In the genomic region with DNA sequence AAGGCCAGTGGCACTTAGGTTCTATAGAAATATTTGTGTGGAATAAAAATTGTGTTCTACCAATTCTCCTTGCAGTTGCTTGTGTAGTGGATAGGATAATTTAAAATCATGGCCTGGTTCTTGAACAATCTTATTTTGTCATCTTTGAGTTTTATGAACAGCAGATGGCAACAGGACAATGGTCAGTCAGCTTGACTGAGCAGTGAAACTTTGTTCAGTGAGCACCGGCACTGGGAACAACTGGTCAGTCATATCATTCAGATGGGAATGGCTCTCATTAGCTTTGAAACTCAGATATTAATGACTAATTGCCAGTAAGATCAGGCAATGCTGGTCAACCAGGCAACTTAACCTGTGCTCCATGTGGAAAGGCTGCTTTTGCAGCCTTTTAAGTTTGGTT, we compare ENCODE assay signal across 13 cellular contexts.
DNase-seq lines count a peak whose midpoint lies in the region; ATAC-seq and TF ChIP-seq lines count a peak whose summit lies in the region.
"Had no signal": no experiment of that assay in that cellular context is flagged by ENCODE, and none has a peak within 500 bp of the region (broad histone marks: within the 10 kb centered on the region; RNA-seq: fewer than 3 reads in every experiment).

No MANE protein-coding gene starts in this region.

- H4K20me1 ChIP-seq in SK-N-SH (ENCODE audit: insufficient read depth) (no peaks in the 10 kb centered on the region), PC-3 (ENCODE audit: low read length) (no peaks in the 10 kb centered on the region)
- H4K20me1 ChIP-seq: BLaER1 had no signal

- TF ChIP-seq CTCF in SK-N-SH (IDR thresholded peaks at IDR 0.05) (no peak), PC-3 (conservative IDR thresholded peaks at IDR 0.05; ENCODE audit: low read depth, low read length) (no peak)

- ATAC-seq in SK-N-SH treated with all-trans-retinoic acid at 6 μM for 48 hours (no peak), PC-3 (no peak)

- DNase-seq in SK-N-SH = no peak
- DNase-seq in midbrain (lab: John Stamatoyannopoulos, UW) = peak; percentile 3
- DNase-seq in retina = peak; percentile 28
- no peak for DNase-seq in PC-3
- no peak for DNase-seq in T-helper 1 cell
- DNase-seq in GOT3 (lab: John Stamatoyannopoulos, UW) = no peak
- DNase-seq: AML-193; Caco-2; CD8-positive, alpha-beta memory T cell; GF-D8 had no signal

- H3K27ac ChIP-seq in SK-N-SH (ENCODE audit: low read depth in 2 of 2, low read length in 1 of 2) = no peak overlapping the region
- H3K27ac ChIP-seq in PC-3 (ENCODE audit: low read length) = no peak overlapping the region
- H3K27ac ChIP-seq: 22Rv1, BLaER1 had no signal

- H3K4me2 ChIP-seq in SK-N-SH (no peak overlapping the region), PC-3 (ENCODE audit: low read length) (no peak overlapping the region)
- H3K4me2 ChIP-seq: BLaER1 had no signal

- H3K9me3 ChIP-seq in SK-N-SH = no peaks in the 10 kb centered on the region
- no peaks in the 10 kb centered on the region for H3K9me3 ChIP-seq in PC-3 (ENCODE audit: low read length)
- H3K9me3 ChIP-seq: BLaER1, Caco-2 had no signal

- intact Hi-C loops in PC-3 (cut with micrococcal nuclease) = no loop called here

- no peaks in the 10 kb centered on the region; a peak in 1 of 4 replicates for H3K4me1 ChIP-seq in SK-N-SH (ENCODE audit: control insufficient read depth in 1 of 2, insufficient read depth in 2 of 2, low read depth in 1 of 2, low read length in 1 of 2)
- H3K4me1 ChIP-seq in PC-3 (ENCODE audit: insufficient read depth, low read length) = no peaks in the 10 kb centered on the region
- H3K4me1 ChIP-seq: BLaER1, Caco-2 had no signal

- POLR2A ChIA-PET in SK-N-SH (lab: Yijun Ruan, JAX) (no interaction called here), PC-3 (lab: Charles Lee; ENCODE audit: unreplicated experiment) (no interaction called here)

- H3K79me2 ChIP-seq in SK-N-SH (ENCODE audit: insufficient read depth) (no peaks in the 10 kb centered on the region), PC-3 (ENCODE audit: low read length) (no peaks in the 10 kb centered on the region)

- BruUV-seq in PC-3 (replicated peaks; lab: Mats Ljungman, UMichigan) = no TSS peak

- H3K4me3 ChIP-seq in SK-N-SH (ENCODE audit: low read depth in 2 of 2, low read length in 1 of 2) (no peak overlapping the region), PC-3 (ENCODE audit: low read length) (no peak overlapping the region)
- H3K4me3 ChIP-seq: BLaER1 had no signal

- H3K27me3 ChIP-seq in SK-N-SH (ENCODE audit: insufficient read depth) (no peaks in the 10 kb centered on the region), PC-3 (ENCODE audit: low read length) (no peaks in the 10 kb centered on the region)
- H3K27me3 ChIP-seq: BLaER1 had no signal

- TF ChIP-seq RAD21 in SK-N-SH (IDR thresholded peaks at IDR 0.05; ENCODE audit: low read length) = 0 out of 2 replicates have a peak, but pooled peaks have one; percentile 11

- H2AFZ ChIP-seq in SK-N-SH (ENCODE audit: low read depth) = no peak overlapping the region
- no peak overlapping the region for H2AFZ ChIP-seq in PC-3 (ENCODE audit: low read length)

- H3F3A ChIP-seq in SK-N-SH (replicated peaks; ENCODE audit: insufficient read depth) = peaks cover 3% of the 10 kb centered on the region
- no peaks in the 10 kb centered on the region for H3F3A ChIP-seq in PC-3 (ENCODE audit: low read length, unreplicated experiment)

- no peaks in the 10 kb centered on the region for H3K36me3 ChIP-seq in SK-N-SH (replicated peaks in 1 of 2; ENCODE audit: control insufficient read depth in 1 of 2, insufficient read depth in 2 of 2, low read length in 1 of 2)
- H3K36me3 ChIP-seq in PC-3 (ENCODE audit: low read depth, low read length) = no peaks in the 10 kb centered on the region
- H3K36me3 ChIP-seq: BLaER1 had no signal

- H3K9me2 ChIP-seq in SK-N-SH = no peaks in the 10 kb centered on the region
- H3K9me2 ChIP-seq in PC-3 (replicated peaks; ENCODE audit: low read length) = no peaks in the 10 kb centered on the region

- 90% methylated on average over 1 of the region's 1 CpG for WGBS in SK-N-SH (ENCODE audit: low lambda C conversion rate)

- no peak for TF ChIP-seq EP300 in SK-N-SH (IDR thresholded peaks at IDR 0.05; ENCODE audit: borderline replicate concordance in 1 of 2, low read depth in 1 of 2, low read length in 1 of 2)

- CTCF ChIA-PET in SK-N-SH (lab: Yijun Ruan, JAX) (no interaction called here), PC-3 (lab: Charles Lee) (no interaction called here)

- no peak overlapping the region for H3K9ac ChIP-seq in SK-N-SH
- no peak overlapping the region for H3K9ac ChIP-seq in PC-3 (ENCODE audit: low read length)
- H3K9ac ChIP-seq: BLaER1 had no signal

TF ChIP-seq in SK-N-SH, 30 proteins besides CTCF, POLR2A, EP300 and RAD21:
- TF ChIP-seq FOXJ3 (CRISPR knock-in tag; IDR thresholded peaks at IDR 0.05) (no peak), MEF2A (IDR thresholded peaks at IDR 0.05; ENCODE audit: borderline replicate concordance, low read depth) (no peak), JUND (IDR thresholded peaks at IDR 0.05) (no peak)
- TF ChIP-seq, protein P1, sequence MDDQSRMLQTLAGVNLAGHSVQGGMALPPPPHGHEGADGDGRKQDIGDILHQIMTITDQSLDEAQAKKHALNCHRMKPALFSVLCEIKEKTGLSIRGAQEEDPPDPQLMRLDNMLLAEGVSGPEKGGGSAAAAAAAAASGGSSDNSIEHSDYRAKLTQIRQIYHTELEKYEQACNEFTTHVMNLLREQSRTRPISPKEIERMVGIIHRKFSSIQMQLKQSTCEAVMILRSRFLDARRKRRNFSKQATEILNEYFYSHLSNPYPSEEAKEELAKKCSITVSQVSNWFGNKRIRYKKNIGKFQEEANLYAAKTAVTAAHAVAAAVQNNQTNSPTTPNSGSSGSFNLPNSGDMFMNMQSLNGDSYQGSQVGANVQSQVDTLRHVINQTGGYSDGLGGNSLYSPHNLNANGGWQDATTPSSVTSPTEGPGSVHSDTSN (IDR thresholded peaks at IDR 0.05) = no peak
- TF ChIP-seq, protein P2, sequence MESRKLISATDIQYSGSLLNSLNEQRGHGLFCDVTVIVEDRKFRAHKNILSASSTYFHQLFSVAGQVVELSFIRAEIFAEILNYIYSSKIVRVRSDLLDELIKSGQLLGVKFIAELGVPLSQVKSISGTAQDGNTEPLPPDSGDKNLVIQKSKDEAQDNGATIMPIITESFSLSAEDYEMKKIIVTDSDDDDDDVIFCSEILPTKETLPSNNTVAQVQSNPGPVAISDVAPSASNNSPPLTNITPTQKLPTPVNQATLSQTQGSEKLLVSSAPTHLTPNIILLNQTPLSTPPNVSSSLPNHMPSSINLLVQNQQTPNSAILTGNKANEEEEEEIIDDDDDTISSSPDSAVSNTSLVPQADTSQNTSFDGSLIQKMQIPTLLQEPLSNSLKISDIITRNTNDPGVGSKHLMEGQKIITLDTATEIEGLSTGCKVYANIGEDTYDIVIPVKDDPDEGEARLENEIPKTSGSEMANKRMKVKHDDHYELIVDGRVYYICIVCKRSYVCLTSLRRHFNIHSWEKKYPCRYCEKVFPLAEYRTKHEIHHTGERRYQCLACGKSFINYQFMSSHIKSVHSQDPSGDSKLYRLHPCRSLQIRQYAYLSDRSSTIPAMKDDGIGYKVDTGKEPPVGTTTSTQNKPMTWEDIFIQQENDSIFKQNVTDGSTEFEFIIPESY (IDR thresholded peaks at IDR 0.05; ENCODE audit: borderline replicate concordance, low read depth) = no peak

TF ChIP-seq in SK-N-SH treated with all-trans-retinoic acid at 6 μM for 48 hours, 23 proteins besides CTCF, POLR2A, EP300 and RAD21 (continues in another document):
- TF ChIP-seq ZNF70 (CRISPR knock-in tag; IDR thresholded peaks at IDR 0.05) (no peak), GLIS3 (CRISPR knock-in tag; IDR thresholded peaks at IDR 0.05) (no peak), ZNF565 (CRISPR knock-in tag; conservative IDR thresholded peaks at IDR 0.05; ENCODE audit: low read depth) (no peak), TCF4 (CRISPR knock-in tag; IDR thresholded peaks at IDR 0.05; ENCODE audit: borderline replicate concordance) (no peak), PPARA (CRISPR knock-in tag; IDR thresholded peaks at IDR 0.05; ENCODE audit: borderline replicate concordance) (no peak)
- TF ChIP-seq, protein P3, sequence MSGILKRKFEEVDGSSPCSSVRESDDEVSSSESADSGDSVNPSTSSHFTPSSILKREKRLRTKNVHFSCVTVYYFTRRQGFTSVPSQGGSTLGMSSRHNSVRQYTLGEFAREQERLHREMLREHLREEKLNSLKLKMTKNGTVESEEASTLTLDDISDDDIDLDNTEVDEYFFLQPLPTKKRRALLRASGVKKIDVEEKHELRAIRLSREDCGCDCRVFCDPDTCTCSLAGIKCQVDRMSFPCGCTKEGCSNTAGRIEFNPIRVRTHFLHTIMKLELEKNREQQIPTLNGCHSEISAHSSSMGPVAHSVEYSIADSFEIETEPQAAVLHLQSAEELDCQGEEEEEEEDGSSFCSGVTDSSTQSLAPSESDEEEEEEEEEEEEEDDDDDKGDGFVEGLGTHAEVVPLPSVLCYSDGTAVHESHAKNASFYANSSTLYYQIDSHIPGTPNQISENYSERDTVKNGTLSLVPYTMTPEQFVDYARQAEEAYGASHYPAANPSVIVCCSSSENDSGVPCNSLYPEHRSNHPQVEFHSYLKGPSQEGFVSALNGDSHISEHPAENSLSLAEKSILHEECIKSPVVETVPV (CRISPR knock-in tag; IDR thresholded peaks at IDR 0.05) = no peak
- TF ChIP-seq, protein P4, sequence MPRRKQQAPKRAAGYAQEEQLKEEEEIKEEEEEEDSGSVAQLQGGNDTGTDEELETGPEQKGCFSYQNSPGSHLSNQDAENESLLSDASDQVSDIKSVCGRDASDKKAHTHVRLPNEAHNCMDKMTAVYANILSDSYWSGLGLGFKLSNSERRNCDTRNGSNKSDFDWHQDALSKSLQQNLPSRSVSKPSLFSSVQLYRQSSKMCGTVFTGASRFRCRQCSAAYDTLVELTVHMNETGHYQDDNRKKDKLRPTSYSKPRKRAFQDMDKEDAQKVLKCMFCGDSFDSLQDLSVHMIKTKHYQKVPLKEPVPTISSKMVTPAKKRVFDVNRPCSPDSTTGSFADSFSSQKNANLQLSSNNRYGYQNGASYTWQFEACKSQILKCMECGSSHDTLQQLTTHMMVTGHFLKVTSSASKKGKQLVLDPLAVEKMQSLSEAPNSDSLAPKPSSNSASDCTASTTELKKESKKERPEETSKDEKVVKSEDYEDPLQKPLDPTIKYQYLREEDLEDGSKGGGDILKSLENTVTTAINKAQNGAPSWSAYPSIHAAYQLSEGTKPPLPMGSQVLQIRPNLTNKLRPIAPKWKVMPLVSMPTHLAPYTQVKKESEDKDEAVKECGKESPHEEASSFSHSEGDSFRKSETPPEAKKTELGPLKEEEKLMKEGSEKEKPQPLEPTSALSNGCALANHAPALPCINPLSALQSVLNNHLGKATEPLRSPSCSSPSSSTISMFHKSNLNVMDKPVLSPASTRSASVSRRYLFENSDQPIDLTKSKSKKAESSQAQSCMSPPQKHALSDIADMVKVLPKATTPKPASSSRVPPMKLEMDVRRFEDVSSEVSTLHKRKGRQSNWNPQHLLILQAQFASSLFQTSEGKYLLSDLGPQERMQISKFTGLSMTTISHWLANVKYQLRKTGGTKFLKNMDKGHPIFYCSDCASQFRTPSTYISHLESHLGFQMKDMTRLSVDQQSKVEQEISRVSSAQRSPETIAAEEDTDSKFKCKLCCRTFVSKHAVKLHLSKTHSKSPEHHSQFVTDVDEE (CRISPR knock-in tag; IDR thresholded peaks at IDR 0.05) = no peak

Comparison
In these comparisons a context has a peak if more than half of its experiments do, and no peak if none do; other contexts are left out.
1. DNase-seq: peak in midbrain (single experiment) and retina (single experiment); none in SK-N-SH (single experiment), PC-3 (single experiment), T-helper 1 cell (0 of 5) and GOT3 (single experiment).